ENCODE assay signal across 19 cellular contexts in genomic region chr2:138901530-138901929, GRCh38.
A peak's percentile ranks its signal among the peaks of the same experiment; 100 is the strongest.
DNase-seq lines count a peak whose midpoint lies in the region; ATAC-seq, FAIRE-seq and TF ChIP-seq lines count a peak whose summit lies in the region.
"Had no signal": no experiment of that assay in that cellular context is flagged by ENCODE, and none has a peak within 500 bp of the region (broad histone marks: within the 10 kb centered on the region; RNA-seq: fewer than 3 reads in every experiment).

No MANE protein-coding gene starts in this region.

- H2AK5ac ChIP-seq in H1 (ENCODE audit: low read depth, low read length) (0 out of 2 replicates have a peak overlapping the region, but pooled peaks have one; percentile 34), neuronal stem cell (ENCODE audit: low read depth, low read length) (peak overlapping the region; percentile 65)

- H3K9me3 Mint-ChIP-seq in WTC11, result 0 out of 2 replicates have a peak, but pooled peaks cover 18% of the 10 kb centered on the region
- peaks cover 36% of the 10 kb centered on the region for H3K9me3 Mint-ChIP-seq in HFFc6
- H3K9me3 Mint-ChIP-seq: H9 had no signal

- no peak overlapping the region for H3K4me3 Mint-ChIP-seq in WTC11
- no peak overlapping the region for H3K4me3 Mint-ChIP-seq in HFFc6
- H3K4me3 Mint-ChIP-seq: CD4-positive, alpha-beta memory T cell; H9 had no signal

- no peak overlapping the region for H4K5ac ChIP-seq in H1 (ENCODE audit: insufficient read length, low read depth, low read length)

- H2BK12ac ChIP-seq in H1 (ENCODE audit: low read depth, low read length), result no peak overlapping the region
- H2BK12ac ChIP-seq in neuronal stem cell (ENCODE audit: low read length), result no peak overlapping the region

- H3K14ac ChIP-seq in H1 (ENCODE audit: insufficient read length) (no peak overlapping the region), neuronal stem cell (ENCODE audit: low read length) (peak overlapping the region; percentile 76)

- no peak for TF ChIP-seq POLR2A in H1 (IDR thresholded peaks at IDR 0.05; ENCODE audit: control extremely low read depth in 1 of 2, low read depth in 2 of 2, low read length in 2 of 2)

- H3K27ac ChIP-seq in H1 (ENCODE audit: low read depth, low read length) (no peak overlapping the region), neuronal stem cell (replicated peaks; ENCODE audit: low read length) (no peak overlapping the region), upper lobe of right lung (no peak overlapping the region)
- H3K27ac ChIP-seq: GM23248 had no signal

- H3K9me3 ChIP-seq in H1 (ENCODE audit: insufficient read depth in 2 of 2, low read depth in 1 of 2, low read length in 1 of 2) (no peaks in the 10 kb centered on the region; a peak in 1 of 4 replicates), neuronal stem cell (replicated peaks in 1 of 2; ENCODE audit: control insufficient read depth in 2 of 2, insufficient read depth in 1 of 2, low read depth in 1 of 2, low read length in 2 of 2) (peaks cover 0 to 6% of the 10 kb centered on the region in 2 donors), upper lobe of right lung (no peaks in the 10 kb centered on the region)

- H3K23ac ChIP-seq in H1 (ENCODE audit: insufficient read length) (no peak overlapping the region), neuronal stem cell (ENCODE audit: low read depth, low read length, poor library complexity) (no peak overlapping the region)

- H3K27me3 ChIP-seq in H1 (replicated peaks in 1 of 4; ENCODE audit: control insufficient read depth in 3 of 4, extremely low read depth in 1 of 4, insufficient read depth in 3 of 4, low read length in 3 of 4), result no peaks in the 10 kb centered on the region
- no peaks in the 10 kb centered on the region for H3K27me3 ChIP-seq in neuronal stem cell (ENCODE audit: control insufficient read depth in 3 of 3, insufficient read depth in 3 of 3, low read depth in 1 of 3, low read length in 3 of 3)
- no peaks in the 10 kb centered on the region for H3K27me3 ChIP-seq in upper lobe of right lung

- H4K8ac ChIP-seq in H1 (ENCODE audit: extremely low read depth, insufficient read depth, low read length) (no peak overlapping the region), neuronal stem cell (ENCODE audit: low read depth, low read length) (peak overlapping the region; percentile 95)

- H3K4ac ChIP-seq in H1 (replicated peaks; ENCODE audit: insufficient read length, low read depth, low read length), result no peak overlapping the region
- H3K4ac ChIP-seq in neuronal stem cell (ENCODE audit: low read length), result no peak overlapping the region

- H2AFZ ChIP-seq in H1 (ENCODE audit: low read length) (no peak overlapping the region), neuronal stem cell (ENCODE audit: low read length) (no peak overlapping the region)
- H2AFZ ChIP-seq: GM23248 had no signal

- H3K18ac ChIP-seq in H1 (ENCODE audit: extremely low read depth, low read length) (no peak overlapping the region), neuronal stem cell (ENCODE audit: low read length) (no peak overlapping the region)

- no peak overlapping the region for H2BK20ac ChIP-seq in H1 (ENCODE audit: low read length)

- no peaks in the 10 kb centered on the region for H3K27me3 Mint-ChIP-seq in WTC11 (ENCODE audit: low read depth)
- H3K27me3 Mint-ChIP-seq in HFFc6 (ENCODE audit: insufficient read depth), result no peaks in the 10 kb centered on the region
- H3K27me3 Mint-ChIP-seq: CD4-positive, alpha-beta memory T cell had no signal

- H2BK15ac ChIP-seq in H1 (ENCODE audit: low read length) (no peak overlapping the region), neuronal stem cell (ENCODE audit: low read length) (no peak overlapping the region)

- H3K23me2 ChIP-seq in H1 (ENCODE audit: low read depth, low read length), result no peaks in the 10 kb centered on the region

- no peaks in the 10 kb centered on the region for H3K36me3 ChIP-seq in H1 (ENCODE audit: control insufficient read depth in 2 of 4, insufficient read depth in 4 of 4, low read length in 3 of 4)
- no peaks in the 10 kb centered on the region for H3K36me3 ChIP-seq in neuronal stem cell (replicated peaks in 1 of 2; ENCODE audit: control insufficient read depth in 2 of 2, insufficient read depth in 2 of 2, low read length in 2 of 2)
- no peaks in the 10 kb centered on the region for H3K36me3 ChIP-seq in upper lobe of right lung

- no peak for TF ChIP-seq RAD21 in H1 (IDR thresholded peaks at IDR 0.05 in 1 of 2, conservative IDR thresholded peaks at IDR 0.05 in 1 of 2; ENCODE audit: low read depth in 2 of 2, low read length in 2 of 2)

- H4K20me1 ChIP-seq in H1 (replicated peaks in 1 of 2; ENCODE audit: control insufficient read depth in 1 of 2, insufficient read depth in 2 of 2, low read length in 2 of 2), result no peaks in the 10 kb centered on the region

- H3K79me1 ChIP-seq in H1 (ENCODE audit: low read depth, low read length) (no peaks in the 10 kb centered on the region), neuronal stem cell (ENCODE audit: low read depth, low read length) (no peaks in the 10 kb centered on the region)

- TF ChIP-seq EP300 in H1 (IDR thresholded peaks at IDR 0.05; ENCODE audit: borderline replicate concordance in 1 of 2, low read depth in 2 of 2, low read length in 2 of 2), result no peak

- H2BK120ac ChIP-seq in H1 (replicated peaks; ENCODE audit: low read depth, low read length) (no peak overlapping the region), neuronal stem cell (ENCODE audit: low read depth, low read length) (no peak overlapping the region)

- CTCF ChIA-PET in WTC11 (lab: Charles Lee) (no interaction called here), H1 (lab: Charles Lee; ENCODE audit: partially characterized antibody) (interaction anchor here (0.6 to 2.6 kb wide), 2 partner anchors 9 to 14 kb away, joined by 3 to 7 read pairs; no protein-coding TSS in a partner anchor)

- no peak for FAIRE-seq in H1 (lab: Jason Lieb, UNC)
- FAIRE-seq: GM12878, GM19239 had no signal

- H3K36me3 Mint-ChIP-seq in WTC11 (no peaks in the 10 kb centered on the region), HFFc6 (ENCODE audit: low read depth) (no peaks in the 10 kb centered on the region)
- H3K36me3 Mint-ChIP-seq: CD4-positive, alpha-beta memory T cell had no signal

- H3K9ac ChIP-seq in H1 (replicated peaks in 1 of 4; ENCODE audit: extremely low read depth in 1 of 4, low read depth in 3 of 4, low read length in 3 of 4) (no peak overlapping the region), neuronal stem cell (ENCODE audit: low read depth, low read length, poor library complexity) (no peak overlapping the region)
- H3K9ac ChIP-seq: GM23248 had no signal

- POLR2A ChIA-PET in WTC11 (lab: Charles Lee), result no interaction called here
- POLR2A ChIA-PET in H1 (lab: Charles Lee; ENCODE audit: partially characterized antibody), result no interaction called here

- TF ChIP-seq CTCF in WTC11 (IDR thresholded peaks at IDR 0.05) (no peak), H1 (IDR thresholded peaks at IDR 0.05; ENCODE audit: control extremely low read depth in 1 of 3, insufficient read depth in 1 of 3, low read depth in 1 of 3, low read length in 3 of 3) (no peak), upper lobe of right lung (IDR thresholded peaks at IDR 0.05) (no peak), HFFc6 (IDR thresholded peaks at IDR 0.05) (no peak)

- no peak overlapping the region for H3K4me2 ChIP-seq in H1 (ENCODE audit: insufficient read depth in 1 of 2, low read depth in 2 of 2, low read length in 2 of 2)
- H3K4me2 ChIP-seq in neuronal stem cell (ENCODE audit: insufficient read depth, low read length, poor library complexity, severe bottlenecking), result no peak overlapping the region

- peak; percentile 36; the same call in 1 of the 2 replicates for ATAC-seq in WTC11
- peak; percentile 21 for ATAC-seq in upper lobe of right lung
- ATAC-seq: GM12878, HCT116 had no signal

- H3K4me3 ChIP-seq in H1 (ENCODE audit: extremely low read depth in 1 of 4, insufficient read depth in 2 of 4, low read depth in 3 of 4, low read length in 4 of 4), result no peak overlapping the region
- H3K4me3 ChIP-seq in neuronal stem cell (ENCODE audit: low read length in 2 of 2), result peak overlapping the region in 1 of 2 donors; percentile 50
- no peak overlapping the region for H3K4me3 ChIP-seq in upper lobe of right lung
- H3K4me3 ChIP-seq: GM12878, GM23248 had no signal

- no peaks in the 10 kb centered on the region for H3K79me2 ChIP-seq in H1 (ENCODE audit: control insufficient read depth in 1 of 2, insufficient read depth in 2 of 2, low read length in 2 of 2)

- H4K91ac ChIP-seq in H1 (replicated peaks; ENCODE audit: insufficient read length, low read length) (no peak overlapping the region), neuronal stem cell (ENCODE audit: low read depth, low read length, poor library complexity) (no peak overlapping the region)

- no peak overlapping the region for H2BK5ac ChIP-seq in H1 (ENCODE audit: low read depth, low read length)
- peak overlapping the region; percentile 26 for H2BK5ac ChIP-seq in neuronal stem cell (ENCODE audit: low read length)

- DNase-seq in WTC11 (ENCODE audit: low spot score) (no peak), H1 (ENCODE audit: low read depth in 1 of 2, low spot score in 2 of 2) (no peak), neuronal stem cell (ENCODE audit: low spot score) (no peak), upper lobe of right lung (no peak), NCI-H446 (lab: John Stamatoyannopoulos, UW) (no peak), NCI-H2029 (lab: John Stamatoyannopoulos, UW) (no peak), HFFc6 (no peak)
- DNase-seq: C1 segment of cervical spinal cord; Calu3; CD4-positive, alpha-beta memory T cell; COR-L47; DMS153; DND-41; GDM1; GM23248; H9 had no signal

- H3K27ac Mint-ChIP-seq in WTC11, result no peak overlapping the region
- no peak overlapping the region for H3K27ac Mint-ChIP-seq in HFFc6
- H3K27ac Mint-ChIP-seq: H9 had no signal

- WGBS in H1 (ENCODE audit: extremely low coverage in 1 of 2, insufficient coverage in 1 of 2, insufficient read length in 1 of 2, insufficient replicate concordance in 2 of 2, low coverage in 1 of 2, low lambda C conversion rate in 2 of 2, missing lambda C conversion rate in 1 of 2), 2 experiments, result 87% methylated on average over 11 of the region's 11 CpGs; no CpG with 5 or more reads in 1 of the 2 experiments
- no CpG with 5 or more reads among the region's 11 CpGs for WGBS in neuronal stem cell (ENCODE audit: extremely low coverage in 2 of 2, insufficient read length in 2 of 2, insufficient replicate concordance in 1 of 2), 2 donors

- H3K4me1 ChIP-seq in H1 (replicated peaks in 1 of 4; ENCODE audit: control insufficient read depth in 3 of 4, insufficient read depth in 4 of 4, low read length in 3 of 4), result no peaks in the 10 kb centered on the region
- H3K4me1 ChIP-seq in neuronal stem cell (ENCODE audit: control insufficient read depth in 2 of 2, insufficient read depth in 1 of 2, low read depth in 1 of 2, low read length in 2 of 2), result no peaks in the 10 kb centered on the region
- no peaks in the 10 kb centered on the region for H3K4me1 ChIP-seq in upper lobe of right lung

- intact Hi-C loops in upper lobe of right lung (cut with DNase I), result no loop called here

- H3K4me1 Mint-ChIP-seq in WTC11, result no peaks in the 10 kb centered on the region
- no peaks in the 10 kb centered on the region for H3K4me1 Mint-ChIP-seq in HFFc6 (ENCODE audit: low read depth)
- H3K4me1 Mint-ChIP-seq: CD4-positive, alpha-beta memory T cell; H9 had no signal

- H3K56ac ChIP-seq in H1 (replicated peaks; ENCODE audit: insufficient read length, low read depth, low read length), result no peak overlapping the region

TF ChIP-seq in WTC11, 78 proteins besides CTCF, POLR2A, EP300 and RAD21 (continues in another document):
- TF ChIP-seq FOXK1 (CRISPR knock-in tag; IDR thresholded peaks at IDR 0.05), result no peak

TF ChIP-seq in H1, 55 proteins besides CTCF, POLR2A, EP300 and RAD21 (continues in another document):
- TF ChIP-seq JUN (IDR thresholded peaks at IDR 0.05; ENCODE audit: low read depth, low read length), result no peak
